In genomic region chr1:83995649-83996048, GRCh38 we compare ENCODE assay signal across 20 cellular contexts. TPM values are rescaled to one million over a fixed set of nuclear protein-coding genes. Genes with fewer than 3 reads are reported as not detected.
"Had no signal": no experiment of that assay in that cellular context is flagged by ENCODE, and none has a peak within 500 bp of the region (broad histone marks: within the 10 kb centered on the region; RNA-seq: fewer than 3 reads in every experiment).

No MANE protein-coding gene starts in this region.

- ATAC-seq: gastroesophageal sphincter; left ventricle myocardium superior; lower lobe of right lung; naive thymus-derived CD8-positive, alpha-beta T cell; psoas muscle; right cardiac atrium; stimulated activated memory B cell treated with anti-CD40 and anti-IgM and Interleukin-4, amounts not matched to agents 10 μg/mL and 1 μg/mL and 100 μg/mL, for 72 hours; stimulated activated naive CD8-positive, alpha-beta T cell treated with anti-CD3 and anti-CD28 coated beads, Interleukin-15, Interleukin-2, amounts not matched to agents 100 U/mL and 50 U/mL, for 24 hours had no signal

- DNase-seq: cerebellar nuclear complex; cortex of kidney; effector CD4-positive, alpha-beta T cell; left ventricle myocardium superior; lower lobe of right lung; naive thymus-derived CD8-positive, alpha-beta T cell; nephron progenitor cell; occipital lobe; ovary; psoas muscle; right cardiac atrium; spleen; stimulated activated CD4-positive, alpha-beta T cell treated with anti-CD3 and anti-CD28 coated beads, Interleukin-4, amount 100 ng/mL, for 4 hours; stimulated activated naive CD8-positive, alpha-beta T cell treated with anti-CD3 and anti-CD28 coated beads, Interleukin-15, Interleukin-2, amounts not matched to agents 100 U/mL and 50 U/mL, for 24 hours; tibial artery had no signal

- FAIRE-seq: keratinocyte had no signal

- H3K9me3 ChIP-seq: gastroesophageal sphincter, lower lobe of right lung, ovary, psoas muscle, spleen, suprapubic skin, tibial artery had no signal

- H3K36me3 ChIP-seq: gastroesophageal sphincter, lower lobe of right lung, ovary, spleen, suprapubic skin, tibial artery had no signal

- H3K27ac ChIP-seq: lower lobe of right lung, ovary, psoas muscle, skin epidermis, spleen, suprapubic skin had no signal

- H3K4me3 ChIP-seq: gastroesophageal sphincter, lower lobe of right lung, ovary, psoas muscle, skin epidermis, spleen, suprapubic skin had no signal

- H3K27me3 ChIP-seq: gastroesophageal sphincter, ovary, tibial artery had no signal

RNA-seq across cellular contexts. Expression of gene TTLL7, which starts 3.3 kb away (rescaled TPM):
- total RNA-seq: naive thymus-derived CD8-positive, alpha-beta T cell had no signal
